Comparison of ENCODE assay signal across 23 cellular contexts in the genomic region with DNA sequence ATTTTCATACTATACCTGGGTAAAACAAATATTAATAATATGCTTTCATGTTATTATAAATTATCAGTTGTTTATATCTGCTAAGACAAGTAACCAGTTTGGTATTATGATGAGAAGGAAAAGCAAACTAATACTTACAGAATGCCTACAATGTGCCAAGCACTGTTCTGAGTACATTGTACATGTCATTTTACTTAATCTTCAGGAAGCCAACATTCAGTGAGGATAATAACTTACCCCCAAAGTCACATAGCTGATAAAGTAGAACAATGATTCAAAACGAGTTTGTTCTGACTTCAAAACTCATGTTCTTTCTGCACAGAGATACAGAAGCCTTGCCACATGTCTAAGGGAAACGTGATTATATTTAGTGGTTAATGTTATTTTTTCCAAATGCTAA.
"Had no signal": no experiment of that assay in that cellular context is flagged by ENCODE, and none has a peak within 500 bp of the region (broad histone marks: within the 10 kb centered on the region; RNA-seq: fewer than 3 reads in every experiment).

No MANE protein-coding gene starts in this region.

- H3K4me1 ChIP-seq: esophagus muscularis mucosa, foreskin keratinocyte, heart right ventricle, lower lobe of right lung had no signal

- H3K27ac ChIP-seq: coronary artery, dorsolateral prefrontal cortex, esophagus muscularis mucosa, foreskin keratinocyte, heart right ventricle, lower lobe of right lung had no signal

- DNase-seq: cerebellar nuclear complex; dermis blood vessel endothelial cell; dorsolateral prefrontal cortex; effector CD4-positive, alpha-beta T cell; effector memory CD4-positive, alpha-beta T cell; foreskin keratinocyte; glutamatergic neuron; head of caudate nucleus; heart right ventricle; hippocampal formation; islet precursor cell; kidney; kidney glomerular epithelial cell; left colon; left ventricle myocardium superior; lower lobe of right lung; mesenchymal stem cell; mucosa of descending colon had no signal

- H3K4me3 ChIP-seq: coronary artery, dorsolateral prefrontal cortex, esophagus muscularis mucosa, heart right ventricle, lower lobe of right lung, mucosa of descending colon had no signal

- H3K36me3 ChIP-seq: esophagus muscularis mucosa, heart right ventricle, lower lobe of right lung had no signal

- H3K9me3 ChIP-seq: esophagus muscularis mucosa, mucosa of descending colon had no signal

- FAIRE-seq: endothelial cell of umbilical vein, frontal cortex, kidney had no signal

- ATAC-seq: foreskin keratinocyte, heart right ventricle, left colon, left lobe of liver, left ventricle myocardium superior, lower lobe of right lung, mucosa of descending colon had no signal

- H3K27me3 ChIP-seq: dorsolateral prefrontal cortex, esophagus muscularis mucosa, foreskin keratinocyte, heart right ventricle had no signal
